Comparison of ENCODE assay signal across 15 cellular contexts in genomic region chr5:2109566-2109965, GRCh38.
"Had no signal": no experiment of that assay in that cellular context is flagged by ENCODE, and none has a peak within 500 bp of the region (broad histone marks: within the 10 kb centered on the region; RNA-seq: fewer than 3 reads in every experiment).

No MANE protein-coding gene starts in this region.

- DNase-seq: foreskin melanocyte; heart left ventricle; hippocampal formation; left colon; left ventricle myocardium superior; mesenchymal stem cell; naive thymus-derived CD8-positive, alpha-beta T cell; posterior cingulate gyrus; sigmoid colon; stimulated activated CD4-positive, alpha-beta T cell treated with anti-CD3 and anti-CD28 coated beads, Interleukin-2, amount 100 ng/mL, for 24 hours; stimulated activated CD4-positive, alpha-beta T cell treated with anti-CD3 and anti-CD28 coated beads, Interleukin-4, amount 100 ng/mL, for 4 hours; stimulated activated naive B cell treated with anti-CD40 and anti-IgM and Interleukin-4, amounts not matched to agents 10 μg/mL and 1 μg/mL and 100 μg/mL, for 72 hours; stimulated activated naive CD8-positive, alpha-beta T cell treated with anti-CD3 and anti-CD28 coated beads, Interleukin-15, amount 100 ng/mL, for 72 hours; testis; upper lobe of right lung had no signal

- ATAC-seq: heart left ventricle; left colon; left ventricle myocardium superior; naive thymus-derived CD8-positive, alpha-beta T cell; stimulated activated naive B cell treated with anti-CD40 and anti-IgM and Interleukin-4, amounts not matched to agents 10 μg/mL and 1 μg/mL and 100 μg/mL, for 72 hours; stimulated activated naive CD8-positive, alpha-beta T cell treated with anti-CD3 and anti-CD28 coated beads, Interleukin-15, amount 100 ng/mL, for 72 hours; upper lobe of right lung had no signal
